Comparison of ENCODE assay signal across 2 cellular contexts in genomic region chr5:174599992-174600391, GRCh38.
A peak's percentile ranks its signal among the peaks of the same experiment; 100 is the strongest.
TF ChIP-seq lines count a peak whose summit lies in the region.

No MANE protein-coding gene starts in this region.

TF ChIP-seq in A549, 52 proteins besides CTCF, POLR2A, EP300 and RAD21:
- TF ChIP-seq FOSL2 (IDR thresholded peaks at IDR 0.05) = no peak
- TF ChIP-seq FOSL2 (CRISPR knock-in tag; IDR thresholded peaks at IDR 0.05) = no peak
- TF ChIP-seq HMGXB4 (CRISPR knock-in tag; IDR thresholded peaks at IDR 0.05; ENCODE audit: borderline replicate concordance) = no peak
- TF ChIP-seq EHMT2 (IDR thresholded peaks at IDR 0.05; ENCODE audit: low read depth) = no peak
- no peak for TF ChIP-seq MYC (IDR thresholded peaks at IDR 0.05; ENCODE audit: borderline replicate concordance, low read length)
- no peak for TF ChIP-seq NPAS2 (CRISPR knock-in tag; IDR thresholded peaks at IDR 0.05; ENCODE audit: borderline replicate concordance)
- no peak for TF ChIP-seq BCL3 (IDR thresholded peaks at IDR 0.05)
- TF ChIP-seq REST (IDR thresholded peaks at IDR 0.05) = no peak
- no peak for TF ChIP-seq CHD2 (IDR thresholded peaks at IDR 0.05; ENCODE audit: low read length, partially characterized antibody)
- no peak for TF ChIP-seq SMC3 (IDR thresholded peaks at IDR 0.05)
- TF ChIP-seq HDAC2 (IDR thresholded peaks at IDR 0.05) = no peak
- TF ChIP-seq JUN (IDR thresholded peaks at IDR 0.05) = no peak
- no peak for TF ChIP-seq CHD4 (IDR thresholded peaks at IDR 0.05; ENCODE audit: borderline replicate concordance)
- no peak for TF ChIP-seq SREBF2 (IDR thresholded peaks at IDR 0.05)
- no peak for TF ChIP-seq HOXB13 (CRISPR knock-in tag; IDR thresholded peaks at IDR 0.05; ENCODE audit: low read depth)
- TF ChIP-seq ATOH8 (CRISPR knock-in tag; IDR thresholded peaks at IDR 0.05; ENCODE audit: low read depth) = no peak
- TF ChIP-seq EHF (CRISPR knock-in tag; IDR thresholded peaks at IDR 0.05) = no peak
- no peak for TF ChIP-seq FOXS1 (CRISPR knock-in tag; IDR thresholded peaks at IDR 0.05)
- TF ChIP-seq TFCP2L1 (CRISPR knock-in tag; IDR thresholded peaks at IDR 0.05) = no peak

TF ChIP-seq in H1, 55 proteins besides CTCF, POLR2A, EP300 and RAD21:
- TF ChIP-seq TAF1 (IDR thresholded peaks at IDR 0.05; ENCODE audit: low read depth, low read length) = no peak
- no peak for TF ChIP-seq E2F6 (IDR thresholded peaks at IDR 0.05)
- no peak for TF ChIP-seq TEAD4 (IDR thresholded peaks at IDR 0.05; ENCODE audit: low read depth, low read length)
- no peak for TF ChIP-seq CBX5 (IDR thresholded peaks at IDR 0.05; ENCODE audit: low read depth, low read length)
- TF ChIP-seq MAFK (IDR thresholded peaks at IDR 0.05; ENCODE audit: low read depth, low read length) = no peak
- 0 out of 2 replicates have a peak, but pooled peaks have one; percentile 18 for TF ChIP-seq USF2 (IDR thresholded peaks at IDR 0.05; ENCODE audit: low read length)
- no peak for TF ChIP-seq SUZ12 (IDR thresholded peaks at IDR 0.05; ENCODE audit: low read length)
- no peak for TF ChIP-seq SIRT6 (IDR thresholded peaks at IDR 0.05; ENCODE audit: low read length)
- no peak for TF ChIP-seq GTF2F1 (IDR thresholded peaks at IDR 0.05; ENCODE audit: borderline replicate concordance, low read depth, low read length)
- no peak for TF ChIP-seq SP2 (IDR thresholded peaks at IDR 0.05; ENCODE audit: low read length)
- peak; percentile 45 for TF ChIP-seq MAX (IDR thresholded peaks at IDR 0.05)
- no peak for TF ChIP-seq SAP30 (IDR thresholded peaks at IDR 0.05; ENCODE audit: insufficient read depth, insufficient replicate concordance, low read length)
- TF ChIP-seq NRF1 (IDR thresholded peaks at IDR 0.05; ENCODE audit: low read depth, low read length) = no peak
- no peak for TF ChIP-seq CHD7 (IDR thresholded peaks at IDR 0.05; ENCODE audit: insufficient replicate concordance, low read length)
- no peak for TF ChIP-seq GABPA (IDR thresholded peaks at IDR 0.05; ENCODE audit: borderline replicate concordance, insufficient read depth, low read length)
- TF ChIP-seq CEBPB (IDR thresholded peaks at IDR 0.05; ENCODE audit: low read depth, low read length) = no peak
- TF ChIP-seq SRF (IDR thresholded peaks at IDR 0.05; ENCODE audit: low read depth, low read length) = no peak
- no peak for TF ChIP-seq POLR2AphosphoS5 (IDR thresholded peaks at IDR 0.05; ENCODE audit: low read depth, low read length)
TF ChIP-seq in H1: peak in this region for 2.
